In the genomic region with DNA sequence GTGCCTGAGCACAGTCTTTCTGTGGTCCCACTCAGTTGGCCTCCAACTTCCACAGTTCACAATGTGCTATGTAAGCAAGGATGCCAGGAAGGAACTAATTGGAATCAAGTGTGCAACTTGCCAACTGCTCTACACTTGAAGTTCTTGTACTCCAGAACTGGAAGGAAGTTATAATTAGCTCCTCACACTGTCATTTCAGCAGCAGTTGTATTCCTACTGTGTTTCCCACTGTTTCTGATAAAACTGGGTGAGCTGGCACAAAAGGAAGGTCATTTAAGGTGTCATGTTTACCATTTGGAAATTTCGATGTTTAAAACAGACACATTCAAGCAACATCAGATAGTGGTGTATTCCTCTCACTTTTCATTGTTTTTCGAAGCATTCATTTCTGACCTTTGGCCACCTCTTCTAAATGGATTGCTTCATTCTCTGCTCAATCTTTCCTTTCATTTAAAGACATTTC, we compare ENCODE assay signal across 1 cellular context.
TF ChIP-seq lines count a peak whose summit lies in the region.

No MANE protein-coding gene starts in this region.

TF ChIP-seq in HepG2, 621 proteins besides CTCF, POLR2A, EP300 and RAD21 (continued from another document and continues in another):
- TF ChIP-seq, protein P1, sequence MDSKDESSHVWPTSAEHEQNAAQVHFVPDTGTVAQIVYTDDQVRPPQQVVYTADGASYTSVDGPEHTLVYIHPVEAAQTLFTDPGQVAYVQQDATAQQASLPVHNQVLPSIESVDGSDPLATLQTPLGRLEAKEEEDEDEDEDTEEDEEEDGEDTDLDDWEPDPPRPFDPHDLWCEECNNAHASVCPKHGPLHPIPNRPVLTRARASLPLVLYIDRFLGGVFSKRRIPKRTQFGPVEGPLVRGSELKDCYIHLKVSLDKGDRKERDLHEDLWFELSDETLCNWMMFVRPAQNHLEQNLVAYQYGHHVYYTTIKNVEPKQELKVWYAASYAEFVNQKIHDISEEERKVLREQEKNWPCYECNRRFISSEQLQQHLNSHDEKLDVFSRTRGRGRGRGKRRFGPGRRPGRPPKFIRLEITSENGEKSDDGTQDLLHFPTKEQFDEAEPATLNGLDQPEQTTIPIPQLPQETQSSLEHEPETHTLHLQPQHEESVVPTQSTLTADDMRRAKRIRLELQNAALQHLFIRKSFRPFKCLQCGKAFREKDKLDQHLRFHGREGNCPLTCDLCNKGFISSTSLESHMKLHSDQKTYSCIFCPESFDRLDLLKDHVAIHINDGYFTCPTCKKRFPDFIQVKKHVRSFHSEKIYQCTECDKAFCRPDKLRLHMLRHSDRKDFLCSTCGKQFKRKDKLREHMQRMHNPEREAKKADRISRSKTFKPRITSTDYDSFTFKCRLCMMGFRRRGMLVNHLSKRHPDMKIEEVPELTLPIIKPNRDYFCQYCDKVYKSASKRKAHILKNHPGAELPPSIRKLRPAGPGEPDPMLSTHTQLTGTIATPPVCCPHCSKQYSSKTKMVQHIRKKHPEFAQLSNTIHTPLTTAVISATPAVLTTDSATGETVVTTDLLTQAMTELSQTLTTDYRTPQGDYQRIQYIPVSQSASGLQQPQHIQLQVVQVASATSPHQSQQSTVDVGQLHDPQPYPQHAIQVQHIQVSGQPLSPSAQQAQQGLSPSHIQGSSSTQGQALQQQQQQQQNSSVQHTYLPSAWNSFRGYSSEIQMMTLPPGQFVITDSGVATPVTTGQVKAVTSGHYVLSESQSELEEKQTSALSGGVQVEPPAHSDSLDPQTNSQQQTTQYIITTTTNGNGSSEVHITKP (CRISPR knock-in tag; IDR thresholded peaks at IDR 0.05; ENCODE audit: low read depth): no peak; the same call in 1 of the 2 replicates
- TF ChIP-seq PTBP1 (IDR thresholded peaks at IDR 0.05; ENCODE audit: low read depth, low read length, poor library complexity, severe bottlenecking) (no peak), GTF3A (CRISPR knock-in tag; conservative IDR thresholded peaks at IDR 0.05) (no peak), YEATS2 (CRISPR knock-in tag; IDR thresholded peaks at IDR 0.05; ENCODE audit: borderline replicate concordance) (no peak), DR1 (CRISPR knock-in tag; IDR thresholded peaks at IDR 0.05) (no peak), SP5 (CRISPR knock-in tag; IDR thresholded peaks at IDR 0.05; ENCODE audit: borderline replicate concordance, low read depth) (no peak), HES4 (CRISPR knock-in tag; IDR thresholded peaks at IDR 0.05; ENCODE audit: borderline replicate concordance) (no peak), NKX3-1 (CRISPR knock-in tag; IDR thresholded peaks at IDR 0.05) (no peak), HOXA9 (CRISPR knock-in tag; IDR thresholded peaks at IDR 0.05; ENCODE audit: borderline replicate concordance) (no peak), SMYD3 (CRISPR knock-in tag; IDR thresholded peaks at IDR 0.05) (no peak), MXD4 (CRISPR knock-in tag; IDR thresholded peaks at IDR 0.05) (no peak), WIZ (CRISPR knock-in tag; IDR thresholded peaks at IDR 0.05) (no peak), ZNF616 (CRISPR knock-in tag; IDR thresholded peaks at IDR 0.05; ENCODE audit: low read depth) (no peak), ZNF296 (CRISPR knock-in tag; conservative IDR thresholded peaks at IDR 0.05) (no peak), ZNF431 (CRISPR knock-in tag; IDR thresholded peaks at IDR 0.05; ENCODE audit: borderline replicate concordance, low read depth) (no peak), CREBL2 (CRISPR knock-in tag; IDR thresholded peaks at IDR 0.05; ENCODE audit: borderline replicate concordance) (no peak), ASH2L (IDR thresholded peaks at IDR 0.05; ENCODE audit: insufficient read length, low read depth, low read length) (peak; percentile 65), ZSCAN31 (CRISPR knock-in tag; IDR thresholded peaks at IDR 0.05; ENCODE audit: low read depth) (no peak), ZNF703 (CRISPR knock-in tag; IDR thresholded peaks at IDR 0.05; ENCODE audit: borderline replicate concordance) (no peak), RFXAP (CRISPR knock-in tag; IDR thresholded peaks at IDR 0.05; ENCODE audit: borderline replicate concordance) (no peak), ARNT2 (CRISPR knock-in tag; IDR thresholded peaks at IDR 0.05; ENCODE audit: low read depth) (0 out of 2 replicates have a peak, but pooled peaks have one; percentile 5), MATR3 (CRISPR knock-in tag; IDR thresholded peaks at IDR 0.05) (no peak), ZFY (CRISPR knock-in tag; IDR thresholded peaks at IDR 0.05) (no peak), GZF1 (CRISPR knock-in tag; IDR thresholded peaks at IDR 0.05) (no peak), ERF (CRISPR knock-in tag; IDR thresholded peaks at IDR 0.05) (no peak), KAT8 (CRISPR knock-in tag; IDR thresholded peaks at IDR 0.05) (peak; percentile 28; the same call in 1 of the 2 replicates), ZNF839 (CRISPR knock-in tag; IDR thresholded peaks at IDR 0.05; ENCODE audit: borderline replicate concordance) (no peak), FOSL2 (CRISPR knock-in tag; IDR thresholded peaks at IDR 0.05) (peak; percentile 43), ZNF775 (CRISPR knock-in tag; IDR thresholded peaks at IDR 0.05; ENCODE audit: borderline replicate concordance) (no peak), RFX5 (IDR thresholded peaks at IDR 0.05; ENCODE audit: low read depth, low read length) (no peak), ZNF343 (CRISPR knock-in tag; IDR thresholded peaks at IDR 0.05) (no peak), TP53 (CRISPR knock-in tag; conservative IDR thresholded peaks at IDR 0.05) (no peak), ZNF142 (CRISPR knock-in tag; IDR thresholded peaks at IDR 0.05) (no peak), TAF15 (IDR thresholded peaks at IDR 0.05; ENCODE audit: low read depth, low read length, poor library complexity, severe bottlenecking) (no peak), ZC3H4 (CRISPR knock-in tag; IDR thresholded peaks at IDR 0.05; ENCODE audit: borderline replicate concordance) (no peak), POGK (CRISPR knock-in tag; conservative IDR thresholded peaks at IDR 0.05) (no peak), KAT2B (IDR thresholded peaks at IDR 0.05; ENCODE audit: borderline replicate concordance, low read depth, low read length) (no peak)
- TF ChIP-seq, protein P2, sequence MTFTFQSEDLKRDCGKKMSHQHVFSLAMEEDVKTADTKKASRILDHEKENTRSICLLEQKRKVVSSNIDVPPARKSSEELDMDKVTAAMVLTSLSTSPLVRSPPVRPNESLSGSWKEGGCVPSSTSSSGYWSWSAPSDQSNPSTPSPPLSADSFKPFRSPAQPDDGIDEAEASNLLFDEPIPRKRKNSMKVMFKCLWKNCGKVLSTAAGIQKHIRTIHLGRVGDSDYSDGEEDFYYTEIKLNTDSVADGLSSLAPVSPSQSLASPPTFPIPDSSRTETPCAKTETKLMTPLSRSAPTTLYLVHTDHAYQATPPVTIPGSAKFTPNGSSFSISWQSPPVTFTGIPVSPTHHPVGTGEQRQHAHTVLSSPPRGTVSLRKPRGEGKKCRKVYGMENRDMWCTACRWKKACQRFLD (CRISPR knock-in tag; IDR thresholded peaks at IDR 0.05; ENCODE audit: borderline replicate concordance): no peak
- TF ChIP-seq, protein P3, sequence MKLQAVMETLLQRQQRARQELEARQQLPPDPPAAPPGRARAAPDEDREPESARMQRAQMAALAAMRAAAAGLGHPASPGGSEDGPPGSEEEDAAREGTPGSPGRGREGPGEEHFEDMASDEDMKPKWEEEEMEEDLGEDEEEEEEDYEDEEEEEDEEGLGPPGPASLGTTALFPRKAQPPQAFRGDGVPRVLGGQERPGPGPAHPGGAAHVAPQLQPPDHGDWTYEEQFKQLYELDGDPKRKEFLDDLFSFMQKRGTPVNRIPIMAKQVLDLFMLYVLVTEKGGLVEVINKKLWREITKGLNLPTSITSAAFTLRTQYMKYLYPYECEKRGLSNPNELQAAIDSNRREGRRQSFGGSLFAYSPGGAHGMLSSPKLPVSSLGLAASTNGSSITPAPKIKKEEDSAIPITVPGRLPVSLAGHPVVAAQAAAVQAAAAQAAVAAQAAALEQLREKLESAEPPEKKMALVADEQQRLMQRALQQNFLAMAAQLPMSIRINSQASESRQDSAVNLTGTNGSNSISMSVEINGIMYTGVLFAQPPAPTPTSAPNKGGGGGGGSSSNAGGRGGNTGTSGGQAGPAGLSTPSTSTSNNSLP (IDR thresholded peaks at IDR 0.05; ENCODE audit: low read depth, low read length): peak; percentile 48; the same call in 1 of the 2 replicates
- TF ChIP-seq, protein P4, sequence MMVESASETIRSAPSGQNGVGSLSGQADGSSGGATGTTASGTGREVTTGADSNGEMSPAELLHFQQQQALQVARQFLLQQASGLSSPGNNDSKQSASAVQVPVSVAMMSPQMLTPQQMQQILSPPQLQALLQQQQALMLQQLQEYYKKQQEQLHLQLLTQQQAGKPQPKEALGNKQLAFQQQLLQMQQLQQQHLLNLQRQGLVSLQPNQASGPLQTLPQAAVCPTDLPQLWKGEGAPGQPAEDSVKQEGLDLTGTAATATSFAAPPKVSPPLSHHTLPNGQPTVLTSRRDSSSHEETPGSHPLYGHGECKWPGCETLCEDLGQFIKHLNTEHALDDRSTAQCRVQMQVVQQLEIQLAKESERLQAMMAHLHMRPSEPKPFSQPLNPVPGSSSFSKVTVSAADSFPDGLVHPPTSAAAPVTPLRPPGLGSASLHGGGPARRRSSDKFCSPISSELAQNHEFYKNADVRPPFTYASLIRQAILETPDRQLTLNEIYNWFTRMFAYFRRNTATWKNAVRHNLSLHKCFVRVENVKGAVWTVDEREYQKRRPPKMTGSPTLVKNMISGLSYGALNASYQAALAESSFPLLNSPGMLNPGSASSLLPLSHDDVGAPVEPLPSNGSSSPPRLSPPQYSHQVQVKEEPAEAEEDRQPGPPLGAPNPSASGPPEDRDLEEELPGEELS (CRISPR knock-in tag; IDR thresholded peaks at IDR 0.05): peak; percentile 89
- TF ChIP-seq, protein P5, sequence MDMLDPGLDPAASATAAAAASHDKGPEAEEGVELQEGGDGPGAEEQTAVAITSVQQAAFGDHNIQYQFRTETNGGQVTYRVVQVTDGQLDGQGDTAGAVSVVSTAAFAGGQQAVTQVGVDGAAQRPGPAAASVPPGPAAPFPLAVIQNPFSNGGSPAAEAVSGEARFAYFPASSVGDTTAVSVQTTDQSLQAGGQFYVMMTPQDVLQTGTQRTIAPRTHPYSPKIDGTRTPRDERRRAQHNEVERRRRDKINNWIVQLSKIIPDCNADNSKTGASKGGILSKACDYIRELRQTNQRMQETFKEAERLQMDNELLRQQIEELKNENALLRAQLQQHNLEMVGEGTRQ (IDR thresholded peaks at IDR 0.05; ENCODE audit: low read depth, low read length): no peak
- TF ChIP-seq, protein P5 (CRISPR knock-in tag; IDR thresholded peaks at IDR 0.05; ENCODE audit: borderline replicate concordance): no peak
